In genomic region chr16:14386115-14386514, GRCh38 we compare ENCODE assay signal across 25 cellular contexts.
DNase-seq lines count a peak whose midpoint lies in the region; ATAC-seq, FAIRE-seq and TF ChIP-seq lines count a peak whose summit lies in the region.
"Had no signal": no experiment of that assay in that cellular context is flagged by ENCODE, and none has a peak within 500 bp of the region (broad histone marks: within the 10 kb centered on the region; RNA-seq: fewer than 3 reads in every experiment).

No MANE protein-coding gene starts in this region.

- POLR2A ChIA-PET in HepG2 (lab: Yijun Ruan, JAX) (interaction anchor here (0.9 to 1.3 kb wide), 2 partner anchors 12 to 20 kb away, joined by 4 to 5 read pairs; no protein-coding TSS in a partner anchor), OCI-LY7 (lab: Charles Lee) (interaction anchor here (0.7 to 0.8 kb wide), 2 partner anchors 389 to 1555 kb away, joined by 3 read pairs; no protein-coding TSS in a partner anchor), K562 (lab: Yijun Ruan, JAX) (no interaction called here)

- no peak overlapping the region for H2BK12ac ChIP-seq in mesenchymal stem cell (ENCODE audit: low read length in 2 of 2)

- H4K91ac ChIP-seq in mesenchymal stem cell (ENCODE audit: low read length): no peak overlapping the region

- H3K4me3 ChIP-seq in HepG2 (replicated peaks in 1 of 3; ENCODE audit: insufficient read depth in 1 of 3, low read depth in 2 of 3, low read length in 3 of 3) (no peak overlapping the region), right lobe of liver (no peak overlapping the region), OCI-LY7 (ENCODE audit: low read depth, low read length, poor library complexity, severe bottlenecking) (no peak overlapping the region), K562 (no peak overlapping the region), pancreas (no peak overlapping the region), tibial nerve (no peak overlapping the region), mesenchymal stem cell (ENCODE audit: insufficient read depth in 1 of 2, low read depth in 1 of 2, low read length in 2 of 2) (no peak overlapping the region), right atrium auricular region (no peak overlapping the region)
- H3K4me3 ChIP-seq: BLaER1 treated with 17β-estradiol and CSF1 and Interleukin-3, amounts not matched to agents 10 nM and 100 nM; GM23338; HAP-1 had no signal

- H3K23ac ChIP-seq in mesenchymal stem cell (ENCODE audit: low read length in 2 of 2): no peak overlapping the region

- no peak overlapping the region for H2AFZ ChIP-seq in HepG2 (ENCODE audit: low read length)
- H2AFZ ChIP-seq in OCI-LY7 (ENCODE audit: low read length): peak overlapping the region; percentile 51; the same call in 1 of the 2 replicates
- no peak overlapping the region for H2AFZ ChIP-seq in K562 (ENCODE audit: low read depth, low read length)
- H2AFZ ChIP-seq in mesenchymal stem cell (ENCODE audit: low read depth, low read length): no peak overlapping the region
- H2AFZ ChIP-seq: GM23338 had no signal

- H3K79me1 ChIP-seq in mesenchymal stem cell (replicated peaks; ENCODE audit: low read length, poor library complexity, severe bottlenecking): no peaks in the 10 kb centered on the region

- H3K14ac ChIP-seq in mesenchymal stem cell (ENCODE audit: low read length in 2 of 2): no peak overlapping the region

- no peak overlapping the region for H2AK5ac ChIP-seq in mesenchymal stem cell (ENCODE audit: low read length, severe bottlenecking)

- no peak for ATAC-seq in HepG2
- no peak for ATAC-seq in right lobe of liver
- ATAC-seq in K562: no peak
- ATAC-seq in pancreas: no peak
- ATAC-seq: GM23338 had no signal

- H4K8ac ChIP-seq in mesenchymal stem cell (ENCODE audit: low read length): no peak overlapping the region

- TF ChIP-seq EP300 in HepG2 (IDR thresholded peaks at IDR 0.05; ENCODE audit: low read depth in 2 of 2, low read length in 2 of 2) (no peak), HepG2 (CRISPR knock-in tag; IDR thresholded peaks at IDR 0.05; ENCODE audit: borderline replicate concordance) (no peak), K562 (IDR thresholded peaks at IDR 0.05; ENCODE audit: low read length) (no peak), tibial nerve (IDR thresholded peaks at IDR 0.05) (no peak)

- H3K36me3 ChIP-seq in HepG2 (replicated peaks in 1 of 2; ENCODE audit: control insufficient read depth in 1 of 2, insufficient read depth in 2 of 2, low read length in 2 of 2) (no peaks in the 10 kb centered on the region), right lobe of liver (no peaks in the 10 kb centered on the region), OCI-LY7 (ENCODE audit: insufficient read depth, low read length) (no peaks in the 10 kb centered on the region), K562 (ENCODE audit: control insufficient read depth, insufficient read depth, low read length) (no peaks in the 10 kb centered on the region), pancreas (no peaks in the 10 kb centered on the region), tibial nerve (no peaks in the 10 kb centered on the region), mesenchymal stem cell (ENCODE audit: control insufficient read depth in 1 of 2, insufficient read depth in 2 of 2, low read depth in 1 of 2, low read length in 2 of 2) (no peaks in the 10 kb centered on the region), right atrium auricular region (no peaks in the 10 kb centered on the region)
- H3K36me3 ChIP-seq: BE2C; BLaER1 treated with 17β-estradiol and CSF1 and Interleukin-3, amounts not matched to agents 10 nM and 100 nM; HAP-1 had no signal

- TF ChIP-seq POLR2A in HepG2 (IDR thresholded peaks at IDR 0.05; ENCODE audit: insufficient read depth in 1 of 2, low read depth in 2 of 2, low read length in 2 of 2) (no peak), right lobe of liver (IDR thresholded peaks at IDR 0.05) (no peak), K562 (conservative IDR thresholded peaks at IDR 0.05) (no peak), tibial nerve (IDR thresholded peaks at IDR 0.05) (no peak)

- CTCF ChIA-PET in HepG2 (lab: Yijun Ruan, JAX; ENCODE audit: low intra/inter-chr PET ratio, low total read pairs) (no interaction called here), OCI-LY7 (lab: Charles Lee; ENCODE audit: unreplicated experiment) (no interaction called here), K562 (lab: Yijun Ruan, JAX; ENCODE audit: low intra/inter-chr PET ratio) (no interaction called here)

- TF ChIP-seq RAD21 in HepG2 (CRISPR knock-in tag; IDR thresholded peaks at IDR 0.05): 0 out of 2 replicates have a peak, but pooled peaks have one; percentile 15
- TF ChIP-seq RAD21 in K562 (CRISPR knock-in tag; conservative IDR thresholded peaks at IDR 0.05 in 1 of 2, IDR thresholded peaks at IDR 0.05 in 1 of 2): no peak

- TF ChIP-seq CTCF in HepG2 (CRISPR knock-in tag; IDR thresholded peaks at IDR 0.05) (no peak), right lobe of liver (IDR thresholded peaks at IDR 0.05) (no peak), OCI-LY7 (conservative IDR thresholded peaks at IDR 0.05; ENCODE audit: low read length) (no peak), K562 (IDR thresholded peaks at IDR 0.05 in 2 of 3, conservative IDR thresholded peaks at IDR 0.05 in 1 of 3; ENCODE audit: insufficient read depth in 2 of 3, low read depth in 1 of 3, low read length in 3 of 3) (no peak), pancreas (IDR thresholded peaks at IDR 0.05) (no peak), tibial nerve (IDR thresholded peaks at IDR 0.05) (no peak), right atrium auricular region (IDR thresholded peaks at IDR 0.05) (no peak)

- H3K27me3 ChIP-seq in HepG2 (ENCODE audit: control insufficient read depth in 1 of 2, insufficient read depth in 2 of 2, low read length in 2 of 2): no peaks in the 10 kb centered on the region
- H3K27me3 ChIP-seq in right lobe of liver: no peaks in the 10 kb centered on the region
- peaks cover 2 to 35% of the 10 kb centered on the region in 2 experiments; a peak in 4 of 5 replicates for H3K27me3 ChIP-seq in K562 (ENCODE audit: control insufficient read depth in 2 of 2, insufficient read depth in 2 of 2, low read length in 2 of 2)
- no peaks in the 10 kb centered on the region for H3K27me3 ChIP-seq in pancreas
- H3K27me3 ChIP-seq in tibial nerve: no peaks in the 10 kb centered on the region
- peaks cover 0 to 5% of the 10 kb centered on the region in 2 experiments for H3K27me3 ChIP-seq in mesenchymal stem cell (ENCODE audit: control insufficient read depth in 1 of 2, insufficient read depth in 1 of 2, low read length in 2 of 2)
- H3K27me3 ChIP-seq in right atrium auricular region: no peaks in the 10 kb centered on the region
- H3K27me3 ChIP-seq: BE2C; BLaER1 treated with 17β-estradiol and CSF1 and Interleukin-3, amounts not matched to agents 10 nM and 100 nM had no signal

- BruUV-seq in HepG2 (replicated peaks; lab: Mats Ljungman, UMichigan) (no TSS peak), OCI-LY7 (replicated peaks; lab: Mats Ljungman, UMichigan) (no TSS peak), K562 (replicated peaks; lab: Mats Ljungman, UMichigan) (no TSS peak)

- H3K27ac ChIP-seq in HepG2 (ENCODE audit: extremely low read length, insufficient read depth, low read length) (peak overlapping the region; percentile 50), right lobe of liver (no peak overlapping the region), OCI-LY7 (ENCODE audit: low read depth, low read length, poor library complexity, severe bottlenecking) (no peak overlapping the region), K562 (ENCODE audit: extremely low read depth, low read depth, low read length) (no peak overlapping the region), pancreas (no peak overlapping the region), tibial nerve (no peak overlapping the region), mesenchymal stem cell (ENCODE audit: low read length, poor library complexity, severe bottlenecking) (no peak overlapping the region), right atrium auricular region (no peak overlapping the region)
- H3K27ac ChIP-seq: 22Rv1; BLaER1 treated with 17β-estradiol and CSF1 and Interleukin-3, amounts not matched to agents 10 nM and 100 nM had no signal

- 64% methylated on average over 3 of the region's 3 CpGs for WGBS in HepG2 (ENCODE audit: low lambda C conversion rate)
- WGBS in right lobe of liver (ENCODE audit: insufficient coverage, low coverage, low lambda C conversion rate, missing lambda C conversion rate): 75% methylated on average over 3 of the region's 3 CpGs
- WGBS in K562 (ENCODE audit: insufficient coverage, low coverage, missing lambda C conversion rate): 8% methylated on average over 3 of the region's 3 CpGs
- 77 to 81% methylated on average over 3 of the region's 3 CpGs for WGBS in pancreas, 2 donors
- 78 to 82% methylated on average over 3 of the region's 3 CpGs for WGBS in tibial nerve, 2 donors
- 86% methylated on average over 3 of the region's 3 CpGs for WGBS in mesenchymal stem cell

- DNase-seq in HepG2 (ENCODE audit: low spot score) (no peak), right lobe of liver (no peak), OCI-LY7 (ENCODE audit: low spot score) (no peak), K562 (ENCODE audit: extremely low read depth in 1 of 4, low spot score in 3 of 4) (no peak), pancreas (no peak), tibial nerve (ENCODE audit: low spot score in 2 of 2) (no peak), mesenchymal stem cell (no peak), right atrium auricular region (ENCODE audit: low spot score) (no peak)
- DNase-seq: ACHN; AML-193; BE2C; CD4-positive, alpha-beta T cell; CD8-positive, alpha-beta memory T cell; DMS53; DMS79 treated with DMSO at 0.1 percent for 48 hours; GF-D8 had no signal

- H3K4ac ChIP-seq in mesenchymal stem cell (ENCODE audit: low read depth in 1 of 2, low read length in 2 of 2): no peak overlapping the region

- in situ Hi-C loops in HepG2 (cut with HindIII; ENCODE audit: extremely low pct_ligation_motif_present, low pct_unique_long_range_greater_than_20kb) (no loop called here), K562 (cut with MboI) (no loop called here)

- H4K20me1 ChIP-seq in HepG2 (ENCODE audit: insufficient read depth, low read length) (no peaks in the 10 kb centered on the region), OCI-LY7 (ENCODE audit: insufficient read depth, low read length) (no peaks in the 10 kb centered on the region), K562 (replicated peaks; ENCODE audit: control insufficient read depth, insufficient read depth, low read length) (no peaks in the 10 kb centered on the region; the same call in 1 of the 2 replicates)
- H4K20me1 ChIP-seq: BLaER1 treated with 17β-estradiol and CSF1 and Interleukin-3, amounts not matched to agents 10 nM and 100 nM had no signal

- H2BK120ac ChIP-seq in mesenchymal stem cell (ENCODE audit: low read depth, low read length): no peak overlapping the region

- H3K9ac ChIP-seq in HepG2 (ENCODE audit: insufficient read depth, low read depth, low read length): no peak overlapping the region
- H3K9ac ChIP-seq in K562 (ENCODE audit: insufficient read depth in 1 of 2, low read depth in 2 of 2, low read length in 2 of 2): no peak overlapping the region
- no peak overlapping the region for H3K9ac ChIP-seq in mesenchymal stem cell (ENCODE audit: low read length)
- H3K9ac ChIP-seq: BLaER1 treated with 17β-estradiol and CSF1 and Interleukin-3, amounts not matched to agents 10 nM and 100 nM had no signal

- no peaks in the 10 kb centered on the region for H3K9me2 ChIP-seq in OCI-LY7 (ENCODE audit: insufficient read depth, low read length)

- intact Hi-C loops in HepG2 (cut with micrococcal nuclease; ENCODE audit: unreplicated experiment): no loop called here
- intact Hi-C loops in right lobe of liver (cut with DNase I): no loop called here
- intact Hi-C loops in OCI-LY7 (cut with micrococcal nuclease; ENCODE audit: unreplicated experiment): no loop called here
- intact Hi-C loops in K562 (cut with micrococcal nuclease): no loop called here
- intact Hi-C loops in pancreas (cut with DNase I): no loop called here

- no peak overlapping the region for H3K4me2 ChIP-seq in HepG2 (ENCODE audit: low read depth, low read length)
- no peak overlapping the region for H3K4me2 ChIP-seq in OCI-LY7 (ENCODE audit: low read length)
- H3K4me2 ChIP-seq in K562 (ENCODE audit: insufficient read depth, low read length): no peak overlapping the region
- no peak overlapping the region for H3K4me2 ChIP-seq in mesenchymal stem cell (ENCODE audit: low read length, poor library complexity, severe bottlenecking)
- H3K4me2 ChIP-seq: BLaER1 treated with 17β-estradiol and CSF1 and Interleukin-3, amounts not matched to agents 10 nM and 100 nM; GM23338 had no signal

- H2BK15ac ChIP-seq in mesenchymal stem cell (ENCODE audit: low read depth, poor library complexity, severe bottlenecking): no peak overlapping the region

- H3K4me1 ChIP-seq in HepG2 (ENCODE audit: insufficient read depth, low read length) (peaks cover 44% of the 10 kb centered on the region), right lobe of liver (no peaks in the 10 kb centered on the region), OCI-LY7 (ENCODE audit: insufficient read depth, low read length, poor library complexity, severe bottlenecking) (peaks cover 25% of the 10 kb centered on the region), K562 (replicated peaks in 1 of 2; ENCODE audit: control insufficient read depth in 2 of 2, insufficient read depth in 2 of 2, low read length in 2 of 2) (no peaks in the 10 kb centered on the region), pancreas (no peaks in the 10 kb centered on the region), tibial nerve (no peaks in the 10 kb centered on the region), mesenchymal stem cell (ENCODE audit: control insufficient read depth, insufficient read depth, low read depth, low read length) (peaks cover 3% of the 10 kb centered on the region), right atrium auricular region (no peaks in the 10 kb centered on the region)
- H3K4me1 ChIP-seq: BE2C, HAP-1 had no signal

- no peaks in the 10 kb centered on the region for H3K79me2 ChIP-seq in HepG2 (ENCODE audit: insufficient read depth, low read length)
- no peaks in the 10 kb centered on the region for H3K79me2 ChIP-seq in OCI-LY7 (ENCODE audit: insufficient read depth, low read depth, low read length)
- no peaks in the 10 kb centered on the region for H3K79me2 ChIP-seq in K562 (ENCODE audit: control insufficient read depth, insufficient read depth, low read length)

- FAIRE-seq in HepG2 (lab: Jason Lieb, UNC): no peak
- FAIRE-seq in K562 (lab: Jason Lieb, UNC): no peak
- no peak for FAIRE-seq in pancreas (lab: Jason Lieb, UNC)
- FAIRE-seq: A204.1, D721Med, GM12891, GM18507, H54 had no signal

- no peak overlapping the region for H2BK5ac ChIP-seq in mesenchymal stem cell (ENCODE audit: low read depth, low read length, poor library complexity, severe bottlenecking)

- no peak overlapping the region for H3K18ac ChIP-seq in mesenchymal stem cell (ENCODE audit: low read depth in 1 of 2, low read length in 2 of 2)

- H3K9me3 ChIP-seq in HepG2 (ENCODE audit: low read length) (no peaks in the 10 kb centered on the region), right lobe of liver (no peaks in the 10 kb centered on the region), OCI-LY7 (ENCODE audit: low read length) (no peaks in the 10 kb centered on the region; the same call in 1 of the 2 replicates), K562 (replicated peaks; ENCODE audit: control insufficient read depth, insufficient read depth, low read depth, low read length) (no peaks in the 10 kb centered on the region), pancreas (no peaks in the 10 kb centered on the region), tibial nerve (peaks cover 0 to 6% (median 0%) of the 10 kb centered on the region in 4 donors), mesenchymal stem cell (ENCODE audit: control insufficient read depth, low read length) (no peaks in the 10 kb centered on the region), right atrium auricular region (no peaks in the 10 kb centered on the region)
- H3K9me3 ChIP-seq: BE2C, HAP-1 had no signal

- no peaks in the 10 kb centered on the region for H3K9me1 ChIP-seq in K562 (ENCODE audit: control insufficient read depth, insufficient read depth, low read length)

Comparison
In these comparisons a context has a peak if more than half of its experiments do, and no peak if none do; other contexts are left out.
1. Of the 241 proteins assayed by ChIP-seq in both HepG2 and K562: peak only in HepG2: CEBPB, KDM1A, MXI1, PHF8 and RAD21; only in K562: none; in both: CEBPG; in neither: 233; mixed calls (peak in some experiments, not most) for 2.